ENCODE assay signal across 12 cellular contexts in genomic region chr12:55797550-55797949, GRCh38. TPM values are rescaled to one million over a fixed set of nuclear protein-coding genes. Genes with fewer than 3 reads are reported as not detected.
A peak's percentile ranks its signal among the peaks of the same experiment; 100 is the strongest.
DNase-seq lines count a peak whose midpoint lies in the region; ATAC-seq, FAIRE-seq and TF ChIP-seq lines count a peak whose summit lies in the region.
"Had no signal": no experiment of that assay in that cellular context is flagged by ENCODE, and none has a peak within 500 bp of the region (broad histone marks: within the 10 kb centered on the region; RNA-seq: fewer than 3 reads in every experiment).

No MANE protein-coding gene starts in this region.

- no peak for ATAC-seq in stimulated activated effector memory CD8-positive, alpha-beta T cell treated with anti-CD3 and anti-CD28 coated beads, Interleukin-12 subunit alpha, Interleukin-12 subunit beta, amount 100 ng/mL, for 72 hours
- no peak for ATAC-seq in pancreas

- no peak for DNase-seq in activated naive CD4-positive, alpha-beta T cell treated with anti-CD3 and anti-CD28 coated beads, Interleukin-2, amount 50 U/mL, for 16 hours
- DNase-seq in fibroblast of villous mesenchyme (ENCODE audit: low read depth) (peak; percentile 56), activated gamma-delta T cell (lab: John Stamatoyannopoulos, UW) (no peak), pancreas (no peak), 8988T (no peak)
- DNase-seq in stimulated activated effector memory CD8-positive, alpha-beta T cell treated with anti-CD3 and anti-CD28 coated beads, Interleukin-12 subunit alpha, Interleukin-12 subunit beta, amount 100 ng/mL, for 72 hours (ENCODE audit: low spot score in 2 of 2) = no peak
- DNase-seq: GOT3, NCI-H2081 treated with DMSO at 0.1 percent for 48 hours had no signal

- H3K27me3 ChIP-seq in KMS-11 (ENCODE audit: insufficient read depth, low read depth) (no peaks in the 10 kb centered on the region), pancreas (no peaks in the 10 kb centered on the region)
- H3K27me3 ChIP-seq: SJSA1 had no signal

- no peak for FAIRE-seq in pancreas (lab: Jason Lieb, UNC)

- no peaks in the 10 kb centered on the region for H3K27me3 Mint-ChIP-seq in activated naive CD4-positive, alpha-beta T cell treated with anti-CD3 and anti-CD28 coated beads, Interleukin-2, amount 50 U/mL, for 24 hours

- H3K36me3 Mint-ChIP-seq in activated naive CD4-positive, alpha-beta T cell treated with anti-CD3 and anti-CD28 coated beads, Interleukin-2, amount 50 U/mL, for 24 hours = peaks cover 13% of the 10 kb centered on the region
- peaks cover 100% of the 10 kb centered on the region for H3K36me3 Mint-ChIP-seq in stimulated activated effector memory CD8-positive, alpha-beta T cell treated with anti-CD3 and anti-CD28 coated beads, Interleukin-12 subunit alpha, Interleukin-12 subunit beta, amount 100 ng/mL, for 72 hours

- peaks cover 14% of the 10 kb centered on the region for H4K20me1 ChIP-seq in KMS-11 (ENCODE audit: insufficient read depth)

- H3K27ac Mint-ChIP-seq in activated naive CD4-positive, alpha-beta T cell treated with anti-CD3 and anti-CD28 coated beads, Interleukin-2, amount 50 U/mL, for 24 hours = peak overlapping the region; percentile 27
- peak overlapping the region; percentile 17 for H3K27ac Mint-ChIP-seq in stimulated activated effector memory CD8-positive, alpha-beta T cell treated with anti-CD3 and anti-CD28 coated beads, Interleukin-12 subunit alpha, Interleukin-12 subunit beta, amount 100 ng/mL, for 72 hours

- peaks cover 14% of the 10 kb centered on the region for H3K4me1 Mint-ChIP-seq in activated naive CD4-positive, alpha-beta T cell treated with anti-CD3 and anti-CD28 coated beads, Interleukin-2, amount 50 U/mL, for 24 hours
- peaks cover 4% of the 10 kb centered on the region for H3K4me1 Mint-ChIP-seq in stimulated activated effector memory CD8-positive, alpha-beta T cell treated with anti-CD3 and anti-CD28 coated beads, Interleukin-12 subunit alpha, Interleukin-12 subunit beta, amount 100 ng/mL, for 72 hours

- H3K9me3 ChIP-seq in pancreas = no peaks in the 10 kb centered on the region
- H3K9me3 ChIP-seq: SJSA1 had no signal

- peak overlapping the region; percentile 9; the same call in 1 of the 2 replicates for H3K4me2 ChIP-seq in KMS-11

- intact Hi-C loops in pancreas (cut with DNase I) = no loop called here

- no peak overlapping the region for H3K9ac ChIP-seq in KMS-11

- no peak overlapping the region for H2AFZ ChIP-seq in KMS-11 (ENCODE audit: low read depth)

- H3K4me1 ChIP-seq in KMS-11 (ENCODE audit: low read depth, poor library complexity, severe bottlenecking) = peaks cover 38% of the 10 kb centered on the region
- no peaks in the 10 kb centered on the region for H3K4me1 ChIP-seq in pancreas
- H3K4me1 ChIP-seq: SJSA1 had no signal

- H3K4me3 ChIP-seq in KMS-11 (IDR thresholded peaks at IDR 0.05; ENCODE audit: insufficient read depth, low read depth, low read length) = no peak overlapping the region
- no peak overlapping the region for H3K4me3 ChIP-seq in fibroblast of villous mesenchyme (ENCODE audit: low read depth, low read length)
- H3K4me3 ChIP-seq in pancreas = no peak overlapping the region
- H3K4me3 ChIP-seq: SJSA1 had no signal

- H3K27ac ChIP-seq in KMS-11 (no peak overlapping the region), pancreas (no peak overlapping the region)
- H3K27ac ChIP-seq: C4-2B, SJSA1 had no signal

- 73 to 82% methylated on average over 4 of the region's 4 CpGs for WGBS in pancreas, 2 donors

- H3K4me3 Mint-ChIP-seq in activated naive CD4-positive, alpha-beta T cell treated with anti-CD3 and anti-CD28 coated beads, Interleukin-2, amount 50 U/mL, for 24 hours = no peak overlapping the region
- no peak overlapping the region for H3K4me3 Mint-ChIP-seq in stimulated activated effector memory CD8-positive, alpha-beta T cell treated with anti-CD3 and anti-CD28 coated beads, Interleukin-12 subunit alpha, Interleukin-12 subunit beta, amount 100 ng/mL, for 72 hours

- no peaks in the 10 kb centered on the region for H3K9me3 Mint-ChIP-seq in activated naive CD4-positive, alpha-beta T cell treated with anti-CD3 and anti-CD28 coated beads, Interleukin-2, amount 50 U/mL, for 24 hours
- H3K9me3 Mint-ChIP-seq in stimulated activated effector memory CD8-positive, alpha-beta T cell treated with anti-CD3 and anti-CD28 coated beads, Interleukin-12 subunit alpha, Interleukin-12 subunit beta, amount 100 ng/mL, for 72 hours = no peaks in the 10 kb centered on the region

- TF ChIP-seq CTCF in KMS-11 (conservative IDR thresholded peaks at IDR 0.05; ENCODE audit: low read depth, low read length) (no peak; the same call in 1 of the 2 replicates), fibroblast of villous mesenchyme (IDR thresholded peaks at IDR 0.05; ENCODE audit: insufficient read depth, low read depth, low read length) (no peak), pancreas (IDR thresholded peaks at IDR 0.05) (no peak)

- peaks cover 55% of the 10 kb centered on the region; the same call in 1 of the 2 replicates for H3K36me3 ChIP-seq in KMS-11 (ENCODE audit: insufficient read depth)
- peaks cover 0 to 63% (median 18%) of the 10 kb centered on the region in 3 donors for H3K36me3 ChIP-seq in pancreas

- H3K79me2 ChIP-seq in KMS-11 (ENCODE audit: insufficient read depth, low read depth) = peaks cover 19% of the 10 kb centered on the region; the same call in 1 of the 2 replicates

RNA-seq across cellular contexts. Expression of gene SARNP, which starts 20.0 kb away (rescaled TPM):
- 86.7 and 94.6 TPM in 2 replicates for total RNA-seq in fibroblast of villous mesenchyme
- 10 to 100 TPM; 12.3 to 22.6 (median 16.0) TPM for total RNA-seq in pancreas
- 10 to 100 TPM; 34.1 to 47.9 TPM for polyA plus RNA-seq in pancreas

RNA-seq across cellular contexts. Expression of gene ORMDL2, which starts 20.3 kb away (rescaled TPM):
- total RNA-seq in fibroblast of villous mesenchyme = 18.0 and 21.6 TPM in 2 replicates
- 10 to 100 TPM in 5 of 6 donors, 1 to 10 TPM in 1; 8.6 to 28.8 (median 16.8) TPM for total RNA-seq in pancreas
- 10 to 100 TPM; 21.2 to 33.3 TPM for polyA plus RNA-seq in pancreas

RNA-seq across cellular contexts. Expression of gene DNAJC14, which starts 31.8 kb away (rescaled TPM):
- total RNA-seq in fibroblast of villous mesenchyme (31.2 and 48.4 TPM in 2 replicates), pancreas (10 to 100 TPM in 5 of 6 donors, 1 to 10 TPM in 1; 8.7 to 20.2 (median 12.5) TPM)
- 10 to 100 TPM in 1 of 2 donors, 1 to 10 TPM in 1; 7.8 to 13.8 TPM for polyA plus RNA-seq in pancreas

RNA-seq across cellular contexts. Expression of gene MMP19, which starts 45.2 kb away (rescaled TPM):
- 9.1 and 9.7 TPM in 2 replicates for total RNA-seq in fibroblast of villous mesenchyme
- 1 to 10 TPM in 4 of 6 donors, under 1 TPM in 2; 0.63 to 6.8 (median 1.8) TPM for total RNA-seq in pancreas
- 1 to 10 TPM; 4.3 to 7.5 TPM for polyA plus RNA-seq in pancreas

RNA-seq across cellular contexts. Expression of gene GDF11, which starts 54.6 kb away (rescaled TPM):
- total RNA-seq in fibroblast of villous mesenchyme (3.9 and 6.5 TPM in 2 replicates), pancreas (1 to 10 TPM in 5 of 6 donors, under 1 TPM in 1; 0.91 to 3.5 (median 1.3) TPM)
- polyA plus RNA-seq in pancreas = 1 to 10 TPM in 1 of 2 donors, under 1 TPM in 1; 0.99 to 1.7 TPM
